Comparison of ENCODE assay signal across 27 cellular contexts in the genomic region with DNA sequence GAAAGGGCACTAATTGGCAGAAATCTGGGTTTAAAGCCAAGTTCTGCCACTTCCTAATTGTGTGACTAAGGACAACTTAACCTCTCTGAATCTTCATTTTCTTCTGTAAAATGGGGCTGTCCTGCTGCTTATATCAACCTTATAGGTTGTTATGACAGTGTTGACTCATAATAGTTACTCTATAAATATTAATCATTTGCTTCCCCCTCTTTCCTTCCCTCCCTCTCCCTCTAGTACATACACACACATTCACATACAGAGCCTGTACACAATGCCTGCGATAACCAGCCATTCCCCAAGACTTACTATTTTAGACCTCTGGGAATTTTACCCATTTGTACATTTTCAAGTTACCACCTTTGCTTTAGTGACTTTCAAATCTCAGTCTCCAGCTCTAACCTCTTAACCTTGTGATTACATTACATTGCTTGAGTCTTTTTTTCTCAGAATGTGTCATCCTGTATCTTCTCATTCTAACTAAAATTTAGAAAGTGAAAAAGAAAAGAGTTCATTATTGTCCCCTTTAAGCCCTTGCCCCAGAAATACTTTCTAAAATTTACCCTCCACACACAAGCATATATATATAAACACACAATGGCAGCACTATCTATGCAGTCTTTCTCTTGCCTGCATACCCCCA. TPM values are rescaled to one million over a fixed set of nuclear protein-coding genes. Genes with fewer than 3 reads are reported as not detected.
DNase-seq lines count a peak whose midpoint lies in the region; ATAC-seq and TF ChIP-seq lines count a peak whose summit lies in the region.
"Had no signal": no experiment of that assay in that cellular context is flagged by ENCODE, and none has a peak within 500 bp of the region (broad histone marks: within the 10 kb centered on the region; RNA-seq: fewer than 3 reads in every experiment).

No MANE protein-coding gene starts in this region.

- 73% methylated on average over 1 of the region's 1 CpG for WGBS in mesenchymal stem cell

- no peak overlapping the region for H4K8ac ChIP-seq in mesenchymal stem cell (ENCODE audit: low read length)

- H3K4me3 Mint-ChIP-seq in activated CD8-positive, alpha-beta T cell treated with anti-CD3 and anti-CD28 coated beads for 36 hours = no peak overlapping the region
- H3K4me3 Mint-ChIP-seq in activated CD8-positive, alpha-beta T cell treated with anti-CD3 and anti-CD28 coated beads, Interleukin-2, amount 10 ng/mL, durations not matched to agents 7 days and 5 days = no peak overlapping the region
- H3K4me3 Mint-ChIP-seq: activated naive CD4-positive, alpha-beta T cell treated with anti-CD3 and anti-CD28 coated beads, Interleukin-2, amount 10 ng/mL, durations not matched to agents 7 days and 5 days; natural killer cell treated with Interleukin-12 subunit alpha and Interleukin-12 subunit beta and Interleukin-15 and Interleukin-18, amount 100 ng/mL, for 72 hours had no signal

- H2BK15ac ChIP-seq in mesenchymal stem cell (ENCODE audit: low read depth, poor library complexity, severe bottlenecking) = no peak overlapping the region

- no peaks in the 10 kb centered on the region for H3K27me3 ChIP-seq in mesenchymal stem cell (ENCODE audit: control insufficient read depth in 1 of 2, insufficient read depth in 1 of 2, low read length in 2 of 2)
- H3K27me3 ChIP-seq: BE2C, upper lobe of right lung had no signal

- no peak overlapping the region for H2AK5ac ChIP-seq in mesenchymal stem cell (ENCODE audit: low read length, severe bottlenecking)

- H3K27me3 Mint-ChIP-seq in activated CD8-positive, alpha-beta T cell treated with anti-CD3 and anti-CD28 coated beads for 36 hours = peaks cover 3% of the 10 kb centered on the region
- H3K27me3 Mint-ChIP-seq in activated CD8-positive, alpha-beta T cell treated with anti-CD3 and anti-CD28 coated beads, Interleukin-2, amount 10 ng/mL, durations not matched to agents 7 days and 5 days (ENCODE audit: low read depth) = peaks cover 16% of the 10 kb centered on the region
- H3K27me3 Mint-ChIP-seq: activated naive CD4-positive, alpha-beta T cell treated with anti-CD3 and anti-CD28 coated beads, Interleukin-2, amount 10 ng/mL, durations not matched to agents 7 days and 5 days had no signal

- intact Hi-C loops in activated CD8-positive, alpha-beta T cell treated with anti-CD3 and anti-CD28 coated beads for 36 hours (cut with micrococcal nuclease) = no loop called here

- DNase-seq in activated CD8-positive, alpha-beta T cell treated with anti-CD3 and anti-CD28 coated beads for 36 hours = no peak
- DNase-seq in activated CD8-positive, alpha-beta T cell treated with anti-CD3 and anti-CD28 coated beads, Interleukin-2, amount 10 ng/mL, durations not matched to agents 7 days and 5 days = no peak
- DNase-seq in HCEC 1CT (peak; percentile 73), astrocyte of the spinal cord (ENCODE audit: low read depth, low spot score) (peak; percentile 20), mesenchymal stem cell (peak; percentile 31), NCI-H2081 (lab: John Stamatoyannopoulos, UW) (no peak), inferior parietal cortex (ENCODE audit: extremely low spot score) (no peak)
- DNase-seq: activated CD4-positive, alpha-beta T cell treated with anti-CD3 and anti-CD28 coated beads, Interleukin-2, amount 50 U/mL, for 48 hours; activated naive CD4-positive, alpha-beta T cell treated with anti-CD3 and anti-CD28 coated beads, Interleukin-2, amount 10 ng/mL, durations not matched to agents 7 days and 5 days; BE2C; DMS79 treated with DMSO at 0.1 percent for 48 hours; NCI-H1092 treated with DMSO at 0.1 percent for 48 hours; NCI-H1930; NCI-H2227 treated with DMSO at 0.1 percent for 48 hours; substantia nigra; T-helper 9 cell; upper lobe of right lung had no signal

- peak; percentile 74 for ATAC-seq in activated CD8-positive, alpha-beta T cell treated with anti-CD3 and anti-CD28 coated beads for 36 hours
- no peak for ATAC-seq in activated CD8-positive, alpha-beta T cell treated with anti-CD3 and anti-CD28 coated beads, Interleukin-2, amount 10 ng/mL, durations not matched to agents 7 days and 5 days
- ATAC-seq in HG02938 (IDR thresholded peaks at IDR 0.05; ENCODE audit: unreplicated experiment) = no peak
- ATAC-seq: A549; esophagus mucosa; natural killer cell treated with Interleukin-12 subunit alpha and Interleukin-12 subunit beta and Interleukin-15 and Interleukin-18, amount 100 ng/mL, for 72 hours; upper lobe of right lung had no signal

- POLR2A ChIA-PET in activated CD8-positive, alpha-beta T cell treated with anti-CD3 and anti-CD28 coated beads for 36 hours (lab: Charles Lee) = interaction anchor here (0.7 kb wide), 1 partner anchor 879 kb away, joined by 3 read pairs; no protein-coding TSS in a partner anchor
- POLR2A ChIA-PET in activated CD8-positive, alpha-beta T cell treated with anti-CD3 and anti-CD28 coated beads, Interleukin-2, amount 10 ng/mL, durations not matched to agents 7 days and 5 days (lab: Charles Lee) = no interaction called here

- H3K9me3 Mint-ChIP-seq in activated CD8-positive, alpha-beta T cell treated with anti-CD3 and anti-CD28 coated beads for 36 hours = no peaks in the 10 kb centered on the region
- H3K9me3 Mint-ChIP-seq in activated CD8-positive, alpha-beta T cell treated with anti-CD3 and anti-CD28 coated beads, Interleukin-2, amount 10 ng/mL, durations not matched to agents 7 days and 5 days (ENCODE audit: insufficient read depth) = no peaks in the 10 kb centered on the region
- H3K9me3 Mint-ChIP-seq: activated naive CD4-positive, alpha-beta T cell treated with anti-CD3 and anti-CD28 coated beads, Interleukin-2, amount 10 ng/mL, durations not matched to agents 7 days and 5 days; natural killer cell treated with Interleukin-12 subunit alpha and Interleukin-12 subunit beta and Interleukin-15 and Interleukin-18, amount 100 ng/mL, for 72 hours had no signal

- no peak overlapping the region for H2BK120ac ChIP-seq in mesenchymal stem cell (ENCODE audit: low read depth, low read length)

- H3K4me3 ChIP-seq in astrocyte of the spinal cord (ENCODE audit: low read depth, low read length) = no peak overlapping the region
- H3K4me3 ChIP-seq in mesenchymal stem cell (ENCODE audit: insufficient read depth in 1 of 2, low read depth in 1 of 2, low read length in 2 of 2) = no peak overlapping the region
- H3K4me3 ChIP-seq: A549, HAP-1, skin epidermis, upper lobe of right lung had no signal

- CTCF ChIA-PET in activated CD8-positive, alpha-beta T cell treated with anti-CD3 and anti-CD28 coated beads for 36 hours (lab: Charles Lee) = no interaction called here
- CTCF ChIA-PET in activated CD8-positive, alpha-beta T cell treated with anti-CD3 and anti-CD28 coated beads, Interleukin-2, amount 10 ng/mL, durations not matched to agents 7 days and 5 days (lab: Charles Lee) = no interaction called here

- no peak overlapping the region for H2BK5ac ChIP-seq in mesenchymal stem cell (ENCODE audit: low read depth, low read length, poor library complexity, severe bottlenecking)

- peaks cover 8% of the 10 kb centered on the region for H3K4me1 Mint-ChIP-seq in activated CD8-positive, alpha-beta T cell treated with anti-CD3 and anti-CD28 coated beads for 36 hours (ENCODE audit: low read depth)
- H3K4me1 Mint-ChIP-seq in activated CD8-positive, alpha-beta T cell treated with anti-CD3 and anti-CD28 coated beads, Interleukin-2, amount 10 ng/mL, durations not matched to agents 7 days and 5 days (ENCODE audit: low read depth) = no peaks in the 10 kb centered on the region
- H3K4me1 Mint-ChIP-seq: activated naive CD4-positive, alpha-beta T cell treated with anti-CD3 and anti-CD28 coated beads, Interleukin-2, amount 10 ng/mL, durations not matched to agents 7 days and 5 days had no signal

- no peak overlapping the region for H2BK12ac ChIP-seq in mesenchymal stem cell (ENCODE audit: low read length in 2 of 2)

- H3K79me1 ChIP-seq in mesenchymal stem cell (replicated peaks; ENCODE audit: low read length, poor library complexity, severe bottlenecking) = no peaks in the 10 kb centered on the region

- H3K4me1 ChIP-seq in mesenchymal stem cell (ENCODE audit: control insufficient read depth, insufficient read depth, low read depth, low read length) = no peaks in the 10 kb centered on the region
- H3K4me1 ChIP-seq: A549, BE2C, HAP-1, upper lobe of right lung had no signal

- peak overlapping the region in 1 of 2 experiments; percentile 62 for H3K18ac ChIP-seq in mesenchymal stem cell (ENCODE audit: low read depth in 1 of 2, low read length in 2 of 2)

- H2AFZ ChIP-seq in mesenchymal stem cell (ENCODE audit: low read depth, low read length) = no peak overlapping the region

- H3K27ac Mint-ChIP-seq in activated CD8-positive, alpha-beta T cell treated with anti-CD3 and anti-CD28 coated beads for 36 hours = no peak overlapping the region
- H3K27ac Mint-ChIP-seq in activated CD8-positive, alpha-beta T cell treated with anti-CD3 and anti-CD28 coated beads, Interleukin-2, amount 10 ng/mL, durations not matched to agents 7 days and 5 days = no peak overlapping the region
- H3K27ac Mint-ChIP-seq: activated naive CD4-positive, alpha-beta T cell treated with anti-CD3 and anti-CD28 coated beads, Interleukin-2, amount 10 ng/mL, durations not matched to agents 7 days and 5 days; natural killer cell treated with Interleukin-12 subunit alpha and Interleukin-12 subunit beta and Interleukin-15 and Interleukin-18, amount 100 ng/mL, for 72 hours had no signal

- peaks cover 13% of the 10 kb centered on the region for H3K9me3 ChIP-seq in mesenchymal stem cell (ENCODE audit: control insufficient read depth, low read length)
- H3K9me3 ChIP-seq: A549, BE2C, HAP-1, upper lobe of right lung had no signal

- H3K9ac ChIP-seq in mesenchymal stem cell (ENCODE audit: low read length) = no peak overlapping the region

- H3K4me2 ChIP-seq in mesenchymal stem cell (ENCODE audit: low read length, poor library complexity, severe bottlenecking) = no peak overlapping the region
- H3K4me2 ChIP-seq: A549 had no signal

- H3K36me3 Mint-ChIP-seq in activated CD8-positive, alpha-beta T cell treated with anti-CD3 and anti-CD28 coated beads for 36 hours (ENCODE audit: low read depth) = no peaks in the 10 kb centered on the region
- no peaks in the 10 kb centered on the region for H3K36me3 Mint-ChIP-seq in activated CD8-positive, alpha-beta T cell treated with anti-CD3 and anti-CD28 coated beads, Interleukin-2, amount 10 ng/mL, durations not matched to agents 7 days and 5 days (ENCODE audit: low read depth)
- H3K36me3 Mint-ChIP-seq: activated naive CD4-positive, alpha-beta T cell treated with anti-CD3 and anti-CD28 coated beads, Interleukin-2, amount 10 ng/mL, durations not matched to agents 7 days and 5 days; natural killer cell treated with Interleukin-12 subunit alpha and Interleukin-12 subunit beta and Interleukin-15 and Interleukin-18, amount 100 ng/mL, for 72 hours had no signal

- no peak overlapping the region for H3K14ac ChIP-seq in mesenchymal stem cell (ENCODE audit: low read length in 2 of 2)

- H4K91ac ChIP-seq in mesenchymal stem cell (ENCODE audit: low read length) = no peak overlapping the region

- no peaks in the 10 kb centered on the region for H3K36me3 ChIP-seq in mesenchymal stem cell (ENCODE audit: control insufficient read depth in 1 of 2, insufficient read depth in 2 of 2, low read depth in 1 of 2, low read length in 2 of 2)
- H3K36me3 ChIP-seq: BE2C, HAP-1, upper lobe of right lung had no signal

- H3K23ac ChIP-seq in mesenchymal stem cell (ENCODE audit: low read length in 2 of 2) = no peak overlapping the region

- no peak for TF ChIP-seq CTCF in activated CD8-positive, alpha-beta T cell treated with anti-CD3 and anti-CD28 coated beads for 36 hours (IDR thresholded peaks at IDR 0.05)
- no peak for TF ChIP-seq CTCF in astrocyte of the spinal cord (IDR thresholded peaks at IDR 0.05; ENCODE audit: low read depth, low read length)

- no peak overlapping the region for H3K27ac ChIP-seq in mesenchymal stem cell (ENCODE audit: low read length, poor library complexity, severe bottlenecking)
- H3K27ac ChIP-seq: A549, skin epidermis, upper lobe of right lung had no signal

- H3K4ac ChIP-seq in mesenchymal stem cell (ENCODE audit: low read depth in 1 of 2, low read length in 2 of 2) = no peak overlapping the region

- in situ Hi-C loops in astrocyte of the spinal cord (cut with HindIII; ENCODE audit: low sequenced_read_pairs) = no loop called here

RNA-seq across cellular contexts. Expression of a gene that starts 31.9 kb away (rescaled TPM):
- not detected for total RNA-seq in activated CD8-positive, alpha-beta T cell treated with anti-CD3 and anti-CD28 coated beads for 36 hours
- total RNA-seq in activated CD8-positive, alpha-beta T cell treated with anti-CD3 and anti-CD28 coated beads, Interleukin-2, amount 10 ng/mL, durations not matched to agents 7 days and 5 days = not detected
- polyA plus RNA-seq in mesenchymal stem cell (2013, experiment 1 of 2) = not detected
- not detected for polyA plus RNA-seq in mesenchymal stem cell (2013, experiment 2 of 2)
- total RNA-seq: cerebellum; esophagus mucosa; mononuclear cell; natural killer cell treated with Interleukin-12 subunit alpha and Interleukin-12 subunit beta and Interleukin-15 and Interleukin-18, amount 100 ng/mL, for 72 hours; osteoblast; upper lobe of right lung had no signal
- polyA plus RNA-seq: A549, keratinocyte had no signal

Comparison
In these comparisons a context has a peak if more than half of its experiments do, and no peak if none do; other contexts are left out.
1. DNase-seq: peak in HCEC 1CT (single experiment), astrocyte of the spinal cord (single experiment) and mesenchymal stem cell (single experiment); none in activated CD8-positive, alpha-beta T cell treated with anti-CD3 and anti-CD28 coated beads for 36 hours (single experiment), activated CD8-positive, alpha-beta T cell treated with anti-CD3 and anti-CD28 coated beads, Interleukin-2, amount 10 ng/mL, durations not matched to agents 7 days and 5 days (single experiment), NCI-H2081 (0 of 2) and inferior parietal cortex (single experiment).